32 cellular contexts compared by ENCODE assay signal in genomic region chr2:195610708-195611107, GRCh38. TPM values are rescaled to one million over a fixed set of nuclear protein-coding genes. Genes with fewer than 3 reads are reported as not detected.
DNase-seq lines count a peak whose midpoint lies in the region; ATAC-seq, FAIRE-seq and TF ChIP-seq lines count a peak whose summit lies in the region.
"Had no signal": no experiment of that assay in that cellular context is flagged by ENCODE, and none has a peak within 500 bp of the region (broad histone marks: within the 10 kb centered on the region; RNA-seq: fewer than 3 reads in every experiment).

No MANE protein-coding gene starts in this region.

- no peak overlapping the region for H3K23ac ChIP-seq in H9 (ENCODE audit: insufficient read length, low read depth, low read length)

- no peak for ATAC-seq in A549
- ATAC-seq in naive thymus-derived CD8-positive, alpha-beta T cell = no peak
- ATAC-seq: SK-N-SH treated with all-trans-retinoic acid at 6 μM for 48 hours had no signal

- H3K9me3 Mint-ChIP-seq in H9 = no peaks in the 10 kb centered on the region
- H3K9me3 Mint-ChIP-seq in naive thymus-derived CD8-positive, alpha-beta T cell = no peaks in the 10 kb centered on the region
- H3K9me3 Mint-ChIP-seq: activated naive CD8-positive, alpha-beta T cell treated with anti-CD3 and anti-CD28 coated beads, Interleukin-2, amount 10 ng/mL, durations not matched to agents 7 days and 5 days had no signal

- H3K4me1 ChIP-seq in A549 = peaks cover 50% of the 10 kb centered on the region
- H3K4me1 ChIP-seq in H9 (ENCODE audit: insufficient read depth, low read length) = no peaks in the 10 kb centered on the region; the same call in 1 of the 2 replicates
- H3K4me1 ChIP-seq: BLaER1 had no signal

- H2AK5ac ChIP-seq in H9 (ENCODE audit: insufficient read length, low read length) = no peak overlapping the region

- H2BK20ac ChIP-seq in H9 (ENCODE audit: low read depth, low read length, poor library complexity, severe bottlenecking) = no peak overlapping the region

- no peaks in the 10 kb centered on the region for H3K27me3 Mint-ChIP-seq in H9 (ENCODE audit: low read depth)
- H3K27me3 Mint-ChIP-seq in naive thymus-derived CD8-positive, alpha-beta T cell = no peaks in the 10 kb centered on the region
- H3K27me3 Mint-ChIP-seq: activated naive CD8-positive, alpha-beta T cell treated with anti-CD3 and anti-CD28 coated beads, Interleukin-2, amount 10 ng/mL, durations not matched to agents 7 days and 5 days had no signal

- no peak overlapping the region for H3K4me3 ChIP-seq in A549
- H3K4me3 ChIP-seq: BLaER1, lung, smooth muscle cell had no signal

- no peaks in the 10 kb centered on the region for H3K9me3 ChIP-seq in A549
- no peaks in the 10 kb centered on the region for H3K9me3 ChIP-seq in H9 (ENCODE audit: control insufficient read depth, low read depth, low read length)
- H3K9me3 ChIP-seq: BLaER1 had no signal

- no peak overlapping the region for H3K9ac ChIP-seq in H9 (ENCODE audit: extremely low read depth, insufficient read length, low read length)
- H3K9ac ChIP-seq: BLaER1 had no signal

- CTCF ChIA-PET in A549 (lab: Yijun Ruan, JAX) = no interaction called here
- CTCF ChIA-PET in GM10248 (lab: Yijun Ruan, JAX) = no interaction called here

- H4K8ac ChIP-seq in H9 (replicated peaks; ENCODE audit: insufficient read length, low read depth, low read length) = no peak overlapping the region

- H3K79me1 ChIP-seq in H9 (ENCODE audit: insufficient read depth, low read depth, low read length, poor library complexity, severe bottlenecking) = no peaks in the 10 kb centered on the region

- no peak overlapping the region for H3T11ph ChIP-seq in H9 (ENCODE audit: low read length)

- TF ChIP-seq EP300 in A549 (IDR thresholded peaks at IDR 0.05) = no peak

- no peaks in the 10 kb centered on the region for H3K27me3 ChIP-seq in H9 (ENCODE audit: insufficient read depth, low read length)
- H3K27me3 ChIP-seq: BLaER1 had no signal

- no peaks in the 10 kb centered on the region for H3K23me2 ChIP-seq in H9 (ENCODE audit: insufficient read length, low read depth, low read length, poor library complexity, severe bottlenecking)

- no peak for DNase-seq in A549 (ENCODE audit: low read depth in 1 of 2, low spot score in 1 of 2)
- no peak for DNase-seq in H9
- peak; percentile 94 for DNase-seq in NOMO-1 treated with DMSO at 0.1 percent for 48 hours (lab: John Stamatoyannopoulos, UW; ENCODE audit: unreplicated experiment)
- peak; percentile 62 for DNase-seq in medulla oblongata (ENCODE audit: extremely low spot score)
- no peak for DNase-seq in D721Med (ENCODE audit: insufficient read length, low spot score)
- DNase-seq in GM10248 (ENCODE audit: extremely low spot score) = no peak
- DNase-seq in naive thymus-derived CD8-positive, alpha-beta T cell = no peak
- no peak for DNase-seq in kidney tubule cell (ENCODE audit: low spot score)
- DNase-seq: ACHN; activated CD4-positive, alpha-beta T cell treated with anti-CD3 and anti-CD28 coated beads, Interleukin-2, amount 50 U/mL, for 48 hours; activated CD8-positive, alpha-beta memory T cell treated with anti-CD3 and anti-CD28 coated beads, Interleukin-2, amount 50 U/mL, for 48 hours; activated naive CD8-positive, alpha-beta T cell treated with anti-CD3 and anti-CD28 coated beads, Interleukin-2, amount 10 ng/mL, durations not matched to agents 7 days and 5 days; Calu3; caudate nucleus; dermis blood vessel endothelial cell; glutamatergic neuron; H7; kidney glomerular epithelial cell; NCI-H1417 treated with DMSO at 0.1 percent for 48 hours; NCI-H510A treated with DMSO at 0.1 percent for 48 hours; nucleus accumbens; RPMI8226; stimulated activated CD4-positive, alpha-beta T cell treated with anti-CD3 and anti-CD28 coated beads, Interleukin-2, amount 100 ng/mL, for 24 hours; substantia nigra; WERI-Rb-1 had no signal

- H4K20me1 ChIP-seq in H9 (ENCODE audit: control insufficient read depth, insufficient read depth, insufficient read length) = no peaks in the 10 kb centered on the region
- H4K20me1 ChIP-seq: BLaER1 had no signal

- no peak for FAIRE-seq in A549 (lab: Jason Lieb, UNC)
- FAIRE-seq in D721Med (lab: Jason Lieb, UNC) = no peak
- FAIRE-seq: astrocyte, GM12891 had no signal

- H3K27ac ChIP-seq in A549 = peak overlapping the region in 1 of 2 experiments; percentile 49; a peak in 1 of 6 replicates
- no peak overlapping the region for H3K27ac ChIP-seq in H9 (ENCODE audit: insufficient read length, low read depth, low read length)
- H3K27ac ChIP-seq: BLaER1, WERI-Rb-1 had no signal

- H3K56ac ChIP-seq in H9 (ENCODE audit: insufficient read length, low read depth, low read length) = no peak overlapping the region

- H3K18ac ChIP-seq in H9 (ENCODE audit: insufficient read length, low read depth, low read length) = no peak overlapping the region

- H4K91ac ChIP-seq in H9 (ENCODE audit: insufficient read length, low read depth, low read length) = no peak overlapping the region

- no peak overlapping the region for H4K5ac ChIP-seq in H9 (ENCODE audit: insufficient read length, low read depth, low read length)

- no peak for TF ChIP-seq POLR2A in A549 (IDR thresholded peaks at IDR 0.05; ENCODE audit: low read length)

- H3K4me2 ChIP-seq in A549 (peak overlapping the region; percentile 29; the same call in 2 of the 3 replicates), H9 (ENCODE audit: insufficient read depth, insufficient read length, low read length) (no peak overlapping the region)
- H3K4me2 ChIP-seq: BLaER1, smooth muscle cell had no signal

- TF ChIP-seq RAD21 in A549 (conservative IDR thresholded peaks at IDR 0.05 in 1 of 2, IDR thresholded peaks at IDR 0.05 in 1 of 2) = no peak

- no peak overlapping the region for H3K14ac ChIP-seq in H9 (ENCODE audit: insufficient read depth, low read length)

- H2BK5ac ChIP-seq in H9 (ENCODE audit: insufficient read length, low read length) = no peak overlapping the region

- H3K4ac ChIP-seq in H9 (ENCODE audit: low read depth, low read length) = no peak overlapping the region

- peaks cover 68 to 73% of the 10 kb centered on the region in 2 experiments for H3K4me1 Mint-ChIP-seq in H9
- peaks cover 2 to 27% (median 9%) of the 10 kb centered on the region in 4 donors for H3K4me1 Mint-ChIP-seq in naive thymus-derived CD8-positive, alpha-beta T cell

- no peak overlapping the region for H2BK12ac ChIP-seq in H9 (ENCODE audit: insufficient read length, low read depth, low read length)

- H3K4me3 Mint-ChIP-seq in H9 = no peak overlapping the region
- no peak overlapping the region for H3K4me3 Mint-ChIP-seq in naive thymus-derived CD8-positive, alpha-beta T cell
- H3K4me3 Mint-ChIP-seq: activated naive CD8-positive, alpha-beta T cell treated with anti-CD3 and anti-CD28 coated beads, Interleukin-2, amount 10 ng/mL, durations not matched to agents 7 days and 5 days had no signal

- peaks cover 0 to under 1% (median 0%) of the 10 kb centered on the region in 3 experiments; a peak in 1 of 7 replicates for H3K36me3 Mint-ChIP-seq in H9 (ENCODE audit: insufficient read depth in 1 of 3, low read depth in 3 of 3)
- H3K36me3 Mint-ChIP-seq in naive thymus-derived CD8-positive, alpha-beta T cell = no peaks in the 10 kb centered on the region

- POLR2A ChIA-PET in A549 (lab: Yijun Ruan, JAX) (no interaction called here), GM10248 (lab: Yijun Ruan, JAX) (no interaction called here)
- POLR2A ChIA-PET in naive thymus-derived CD8-positive, alpha-beta T cell (lab: Charles Lee) = no interaction called here

- peak overlapping the region; percentile 30 to 96 (median 91); a peak in 6 of 7 replicates for H3K27ac Mint-ChIP-seq in H9
- no peak overlapping the region for H3K27ac Mint-ChIP-seq in naive thymus-derived CD8-positive, alpha-beta T cell
- H3K27ac Mint-ChIP-seq: activated naive CD8-positive, alpha-beta T cell treated with anti-CD3 and anti-CD28 coated beads, Interleukin-2, amount 10 ng/mL, durations not matched to agents 7 days and 5 days; activated T-helper 2 cell treated with anti-CD3 and anti-CD28 coated beads, Interferon-gamma antibody, Interleukin-2, Interleukin-4, amounts not matched to agents 10 μg/mL and 5 μg/mL and 100 μg/mL, durations not matched to agents 14 hours and 24 hours and 36 hours had no signal

- no peak overlapping the region for H2AFZ ChIP-seq in H9 (ENCODE audit: low read length)

- no peaks in the 10 kb centered on the region; the same call in 1 of the 2 replicates for H3K79me2 ChIP-seq in H9 (ENCODE audit: insufficient read depth, low read length)

- no peak overlapping the region for H2BK15ac ChIP-seq in H9 (ENCODE audit: low read depth, low read length)

- TF ChIP-seq CTCF in A549 (IDR thresholded peaks at IDR 0.05) (no peak), H9 (conservative IDR thresholded peaks at IDR 0.05) (no peak), D721Med (IDR thresholded peaks at IDR 0.05; ENCODE audit: insufficient read depth, missing control alignments) (no peak), GM10248 (IDR thresholded peaks at IDR 0.05; ENCODE audit: control extremely low read depth, extremely low read depth, low read depth, missing control alignments) (no peak)

- H2BK120ac ChIP-seq in H9 (ENCODE audit: low read depth, low read length, poor library complexity, severe bottlenecking) = no peak overlapping the region

TF ChIP-seq in A549, 52 proteins besides CTCF, POLR2A, EP300 and RAD21 (continues in another document):
- TF ChIP-seq HMGXB4 (CRISPR knock-in tag; IDR thresholded peaks at IDR 0.05; ENCODE audit: borderline replicate concordance) (no peak), HEYL (CRISPR knock-in tag; IDR thresholded peaks at IDR 0.05) (no peak), HOXB5 (CRISPR knock-in tag; IDR thresholded peaks at IDR 0.05) (no peak)

RNA-seq across cellular contexts. Expression of gene SLC39A10, which starts 46.3 kb away (rescaled TPM):
- polyA plus RNA-seq in A549 (2011; rRNA removed) (34.2 and 42.6 TPM in 2 replicates), A549 (2017; fragmentation: RNase III; extraction: RNeasy Plus Mini Kit Qiagen cat#74134 plus additional on column Dnase treatment) (33.9 to 38.4 TPM (median 36.2 TPM) in 3 replicates)
- 6.6 and 7.1 TPM in 2 replicates for polyA plus RNA-seq in A549 (2012; cell fraction: cytosol; rRNA removed)
- 8.0 and 10.7 TPM in 2 replicates for polyA plus RNA-seq in A549 (2012; cell fraction: nucleus; rRNA removed)
- 46.6 and 53.4 TPM in 2 replicates for polyA minus RNA-seq in A549 (2011; rRNA and poly(A)+ RNA removed)
- total RNA-seq in H9 (2021) = 156 and 161 TPM in 2 replicates
- total RNA-seq in naive thymus-derived CD8-positive, alpha-beta T cell = 10 to 100 TPM; 77.3 to 80.4 TPM
- 10 to 100 TPM in 2 of 3 donors, 1 to 10 TPM in 1; 8.1 to 14.6 (median 12.6) TPM for polyA plus RNA-seq in naive thymus-derived CD8-positive, alpha-beta T cell

Comparison
In these comparisons a context has a peak if more than half of its experiments do, and no peak if none do; other contexts are left out.
1. DNase-seq: peak in NOMO-1 treated with DMSO at 0.1 percent for 48 hours (single experiment) and medulla oblongata (single experiment); none in A549 (0 of 2), H9 (single experiment), D721Med (single experiment), GM10248 (single experiment), naive thymus-derived CD8-positive, alpha-beta T cell (0 of 10) and kidney tubule cell (single experiment).
2. H3K27ac Mint-ChIP-seq: peak in H9 (3 of 3); none in naive thymus-derived CD8-positive, alpha-beta T cell (0 of 10).